In the genomic region with DNA sequence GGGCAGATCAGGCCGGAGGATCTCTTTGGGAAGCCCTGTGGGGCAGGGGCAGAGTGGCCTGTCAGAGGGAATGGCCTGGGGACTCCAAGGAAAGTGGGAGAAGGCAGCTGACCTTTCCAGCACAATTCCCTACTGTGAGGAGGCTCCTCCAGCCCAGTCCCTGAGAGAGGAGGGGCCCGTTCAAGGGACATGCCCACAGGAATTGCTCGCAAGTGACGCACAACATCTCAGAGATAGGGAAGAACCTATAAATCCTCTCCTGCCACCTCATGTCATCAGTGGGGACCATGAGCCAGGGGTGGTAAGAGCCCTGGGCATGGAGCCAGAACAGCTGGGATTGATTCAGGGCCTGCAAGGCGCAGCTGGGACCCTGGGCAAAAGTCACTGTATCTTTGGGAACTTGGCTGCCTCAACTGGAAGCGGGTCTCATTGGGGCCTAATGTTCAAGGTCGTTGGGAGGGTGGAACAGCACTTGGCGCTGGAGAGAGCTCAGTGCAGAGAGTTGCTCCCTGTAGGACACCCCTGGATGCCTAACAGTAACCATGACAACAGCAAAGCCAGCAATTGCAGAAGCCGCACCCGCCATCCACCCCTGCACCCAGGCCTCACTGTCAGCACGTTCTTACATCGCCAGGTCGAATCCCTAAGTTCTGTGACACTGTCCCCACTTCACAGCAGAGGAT, we compare ENCODE assay signal across 12 cellular contexts. TPM values are rescaled to one million over a fixed set of nuclear protein-coding genes. Genes with fewer than 3 reads are reported as not detected.
DNase-seq lines count a peak whose midpoint lies in the region; ATAC-seq and TF ChIP-seq lines count a peak whose summit lies in the region.
"Had no signal": no experiment of that assay in that cellular context is flagged by ENCODE, and none has a peak within 500 bp of the region (broad histone marks: within the 10 kb centered on the region; RNA-seq: fewer than 3 reads in every experiment).

No MANE protein-coding gene starts in this region.

- H3K4me2 ChIP-seq in BLaER1 treated with 17β-estradiol and CSF1 and Interleukin-3, amounts not matched to agents 10 nM and 100 nM, result peak overlapping the region in 9 of 11 experiments; percentile 30 to 67 (median 51); a peak in 16 of 22 replicates

- ATAC-seq in omental fat pad (ENCODE audit: low FRiP score) (no peak), GM21576 (IDR thresholded peaks at IDR 0.05; ENCODE audit: unreplicated experiment) (no peak)
- ATAC-seq in activated CD4-positive, CD25-positive, alpha-beta regulatory T cell treated with anti-CD3 and anti-CD28 coated beads, Interleukin-2, amount 50 U/mL, for 24 hours, result no peak
- ATAC-seq: pancreas had no signal

- TF ChIP-seq CTCF in fibroblast of villous mesenchyme (IDR thresholded peaks at IDR 0.05; ENCODE audit: insufficient read depth, low read depth, low read length) (no peak), omental fat pad (IDR thresholded peaks at IDR 0.05) (no peak)

- peak; percentile 10 for DNase-seq in RPMI8226
- peak; percentile 89 for DNase-seq in fibroblast of villous mesenchyme (ENCODE audit: low read depth)
- peak; percentile 16 for DNase-seq in omental fat pad (ENCODE audit: low spot score)
- no peak for DNase-seq in 8988T
- no peak for DNase-seq in SHP77 treated with DMSO at 0.1 percent for 48 hours (lab: John Stamatoyannopoulos, UW)

- H3K27ac ChIP-seq in BLaER1 treated with 17β-estradiol and CSF1 and Interleukin-3, amounts not matched to agents 10 nM and 100 nM, result peak overlapping the region in 8 of 11 experiments; percentile 34 to 68 (median 48); a peak in 14 of 22 replicates
- H3K27ac ChIP-seq: pancreas had no signal

- no peak overlapping the region for H3K4me3 ChIP-seq in BLaER1 treated with 17β-estradiol and CSF1 and Interleukin-3, amounts not matched to agents 10 nM and 100 nM
- no peak overlapping the region for H3K4me3 ChIP-seq in fibroblast of villous mesenchyme (ENCODE audit: low read depth, low read length)
- H3K4me3 ChIP-seq: pancreas had no signal

- peaks cover 0 to 5% (median 0%) of the 10 kb centered on the region in 11 experiments; a peak in 1 of 22 replicates for H4K20me1 ChIP-seq in BLaER1 treated with 17β-estradiol and CSF1 and Interleukin-3, amounts not matched to agents 10 nM and 100 nM

- H3K36me3 ChIP-seq in BLaER1 treated with 17β-estradiol and CSF1 and Interleukin-3, amounts not matched to agents 10 nM and 100 nM, result peaks cover 9 to 84% (median 67%) of the 10 kb centered on the region in 11 experiments; a peak in 21 of 22 replicates
- H3K36me3 ChIP-seq: pancreas had no signal

- no peaks in the 10 kb centered on the region for H3K27me3 ChIP-seq in BLaER1 treated with 17β-estradiol and CSF1 and Interleukin-3, amounts not matched to agents 10 nM and 100 nM
- H3K27me3 ChIP-seq: pancreas had no signal

- no peaks in the 10 kb centered on the region for H3K9me3 ChIP-seq in BLaER1 treated with 17β-estradiol and CSF1 and Interleukin-3, amounts not matched to agents 10 nM and 100 nM (replicated peaks in 1 of 11)
- H3K9me3 ChIP-seq: pancreas had no signal

- H3K9ac ChIP-seq in BLaER1 treated with 17β-estradiol and CSF1 and Interleukin-3, amounts not matched to agents 10 nM and 100 nM, result peak overlapping the region in 6 of 11 experiments; percentile 10 to 47 (median 39); a peak in 6 of 22 replicates

- peaks cover 21 to 80% (median 50%) of the 10 kb centered on the region in 10 experiments for H3K4me1 ChIP-seq in BLaER1 treated with 17β-estradiol and CSF1 and Interleukin-3, amounts not matched to agents 10 nM and 100 nM
- H3K4me1 ChIP-seq: pancreas had no signal

RNA-seq across cellular contexts. Expression of a gene that starts 41.3 kb away (rescaled TPM):
- total RNA-seq in fibroblast of villous mesenchyme (not detected in 2 replicates), omental fat pad (1 to 10 TPM in 2 of 4 donors, under 1 TPM in 1, not detected in 1; 0.65 to 5.4 (median 1.0) TPM)
- total RNA-seq: bronchial epithelial cell, kidney epithelial cell, OCI-LY7 had no signal

RNA-seq across cellular contexts. Expression of a gene that starts 48.1 kb away (rescaled TPM):
- total RNA-seq in fibroblast of villous mesenchyme (not detected in 2 replicates), omental fat pad (1 to 10 TPM in 1 of 4 donors, not detected in 3; 1.6 TPM)
- total RNA-seq: bronchial epithelial cell, kidney epithelial cell, OCI-LY7 had no signal

Comparison
In these comparisons a context has a peak if more than half of its experiments do, and no peak if none do; other contexts are left out.
1. DNase-seq: peak in RPMI8226 (single experiment), fibroblast of villous mesenchyme (single experiment) and omental fat pad (single experiment); none in 8988T (single experiment) and SHP77 treated with DMSO at 0.1 percent for 48 hours (single experiment).